ENCODE assay signal across 6 cellular contexts in genomic region chr1:15484443-15484842, GRCh38. TPM values are rescaled to one million over a fixed set of nuclear protein-coding genes. Genes with fewer than 3 reads are reported as not detected.
"Had no signal": no experiment of that assay in that cellular context is flagged by ENCODE, and none has a peak within 500 bp of the region (broad histone marks: within the 10 kb centered on the region; RNA-seq: fewer than 3 reads in every experiment).

No MANE protein-coding gene starts in this region.

RNA-seq across cellular contexts. Expression of gene CELA2B, which starts 8.5 kb away (rescaled TPM):
- total RNA-seq: HT-29, LHCN-M2, MCF 10A, OCI-LY7, PC-3 had no signal
- polyA plus RNA-seq: IgD-negative memory B cell had no signal

RNA-seq across cellular contexts. Expression of gene CELA2A, which starts 27.9 kb away (rescaled TPM):
- total RNA-seq: HT-29, LHCN-M2, MCF 10A, OCI-LY7, PC-3 had no signal
- polyA plus RNA-seq: IgD-negative memory B cell had no signal

RNA-seq across cellular contexts. Expression of gene CTRC, which starts 46.2 kb away (rescaled TPM):
- total RNA-seq: HT-29, LHCN-M2, MCF 10A, OCI-LY7 had no signal
- polyA plus RNA-seq: IgD-negative memory B cell had no signal
